19 cellular contexts compared by ENCODE assay signal in genomic region chr1:67823645-67824044, GRCh38. TPM values are rescaled to one million over a fixed set of nuclear protein-coding genes. Genes with fewer than 3 reads are reported as not detected.
"Had no signal": no experiment of that assay in that cellular context is flagged by ENCODE, and none has a peak within 500 bp of the region (broad histone marks: within the 10 kb centered on the region; RNA-seq: fewer than 3 reads in every experiment).

No MANE protein-coding gene starts in this region.

- H3K9me3 Mint-ChIP-seq: activated naive CD8-positive, alpha-beta T cell treated with anti-CD3 and anti-CD28 coated beads for 36 hours; natural killer cell had no signal

- H3K27ac ChIP-seq: epithelial cell of prostate, left ventricle myocardium inferior, ovary, tibial nerve, WERI-Rb-1 had no signal

- H3K27me3 ChIP-seq: ovary, tibial nerve had no signal

- ATAC-seq: natural killer cell, right cardiac atrium had no signal

- H3K36me3 Mint-ChIP-seq: activated naive CD8-positive, alpha-beta T cell treated with anti-CD3 and anti-CD28 coated beads for 36 hours; natural killer cell had no signal

- H3K4me3 ChIP-seq: left ventricle myocardium inferior, ovary, tibial nerve had no signal

- H3K4me3 Mint-ChIP-seq: activated naive CD8-positive, alpha-beta T cell treated with anti-CD3 and anti-CD28 coated beads for 36 hours; natural killer cell had no signal

- H3K27ac Mint-ChIP-seq: activated naive CD8-positive, alpha-beta T cell treated with anti-CD3 and anti-CD28 coated beads for 36 hours; natural killer cell had no signal

- H3K36me3 ChIP-seq: left ventricle myocardium inferior, ovary, tibial nerve had no signal

- H3K4me1 Mint-ChIP-seq: activated naive CD8-positive, alpha-beta T cell treated with anti-CD3 and anti-CD28 coated beads for 36 hours; natural killer cell had no signal

- H3K9me3 ChIP-seq: left ventricle myocardium inferior, ovary, tibial nerve had no signal

- DNase-seq: activated CD4-positive, alpha-beta T cell treated with anti-CD3 and anti-CD28 coated beads for 1 hour; activated gamma-delta T cell treated with Interleukin-2 at 50 U/mL for 16 hours; activated naive CD8-positive, alpha-beta T cell treated with anti-CD3 and anti-CD28 coated beads for 36 hours; activated T-cell treated with anti-CD3 and anti-CD28 coated beads, Interleukin-2, amount 50 U/mL, for 1 hour; cerebellar nuclear complex; hippocampal formation; kidney glomerular epithelial cell; left ventricle myocardium inferior; midbrain; natural killer cell; ovary; right cardiac atrium; stimulated activated CD4-positive, alpha-beta T cell treated with anti-CD3 and anti-CD28 coated beads, Interleukin-4, amount 100 ng/mL, for 24 hours; stimulated activated naive CD4-positive, alpha-beta T cell treated with Interleukin-2 at 50 U/mL for 16 hours; substantia nigra; T-helper 1 cell; WERI-Rb-1 had no signal

RNA-seq across cellular contexts. Expression of gene GNG12, which starts 9.6 kb away (rescaled TPM):
- total RNA-seq: natural killer cell had no signal
